In genomic region chr6:75084872-75085381, GRCh38 we compare ENCODE assay signal across 10 cellular contexts.
A peak's percentile ranks its signal among the peaks of the same experiment; 100 is the strongest.
DNase-seq lines count a peak whose midpoint lies in the region; ATAC-seq and TF ChIP-seq lines count a peak whose summit lies in the region.
"Had no signal": no experiment of that assay in that cellular context is flagged by ENCODE, and none has a peak within 500 bp of the region (broad histone marks: within the 10 kb centered on the region; RNA-seq: fewer than 3 reads in every experiment).

No MANE protein-coding gene starts in this region.

- no peak for TF ChIP-seq POLR2A in suprapubic skin (IDR thresholded peaks at IDR 0.05)

- 19% methylated on average over 12 of the region's 33 CpGs for WGBS in suprapubic skin

- H3K9me3 ChIP-seq in lower lobe of right lung (no peaks in the 10 kb centered on the region), suprapubic skin (no peaks in the 10 kb centered on the region)
- H3K9me3 ChIP-seq: SJSA1 had no signal

- DNase-seq in NCI-H510A (lab: John Stamatoyannopoulos, UW) (peak; percentile 15), ecto neural progenitor cell (ENCODE audit: low spot score) (peak; percentile 66), lower lobe of right lung (peak; percentile 58), suprapubic skin (ENCODE audit: low spot score in 2 of 2) (no peak), mesenteric fat pad (ENCODE audit: low spot score) (no peak), GM20000 (ENCODE audit: low spot score) (no peak)
- DNase-seq in activated CD8-positive, alpha-beta memory T cell treated with anti-CD3 and anti-CD28 coated beads, Interleukin-2, amount 50 U/mL, for 48 hours = no peak
- DNase-seq: GDM1, immature natural killer cell had no signal

- no peak for TF ChIP-seq EP300 in suprapubic skin (IDR thresholded peaks at IDR 0.05)

- peak overlapping the region; percentile 40 for H3K4me3 ChIP-seq in lower lobe of right lung
- peak overlapping the region; percentile 44 for H3K4me3 ChIP-seq in suprapubic skin
- H3K4me3 ChIP-seq: SJSA1 had no signal

- no peaks in the 10 kb centered on the region for H3K4me1 ChIP-seq in lower lobe of right lung
- H3K4me1 ChIP-seq in suprapubic skin = peaks cover 6% of the 10 kb centered on the region
- H3K4me1 ChIP-seq: SJSA1 had no signal

- peak; percentile 82 for ATAC-seq in lower lobe of right lung

- intact Hi-C loops in lower lobe of right lung (cut with DNase I) = no loop called here

- no peak for TF ChIP-seq CTCF in lower lobe of right lung (IDR thresholded peaks at IDR 0.05)
- no peak for TF ChIP-seq CTCF in suprapubic skin (IDR thresholded peaks at IDR 0.05)
- no peak for TF ChIP-seq CTCF in GM20000 (IDR thresholded peaks at IDR 0.05; ENCODE audit: extremely low read depth, missing control alignments)

- H3K36me3 ChIP-seq in lower lobe of right lung = no peaks in the 10 kb centered on the region
- H3K36me3 ChIP-seq in suprapubic skin = peaks cover 17% of the 10 kb centered on the region

- H3K27me3 ChIP-seq in lower lobe of right lung (ENCODE audit: low read depth) (no peaks in the 10 kb centered on the region), suprapubic skin (no peaks in the 10 kb centered on the region)
- H3K27me3 ChIP-seq: SJSA1 had no signal

- H3K27ac ChIP-seq in lower lobe of right lung = no peak overlapping the region
- no peak overlapping the region for H3K27ac ChIP-seq in suprapubic skin
- H3K27ac ChIP-seq: SJSA1 had no signal

Comparison
In these comparisons a context has a peak if more than half of its experiments do, and no peak if none do; other contexts are left out.
1. DNase-seq: peak in NCI-H510A (single experiment), ecto neural progenitor cell (single experiment) and lower lobe of right lung (single experiment); none in suprapubic skin (0 of 2), mesenteric fat pad (single experiment), GM20000 (single experiment) and activated CD8-positive, alpha-beta memory T cell treated with anti-CD3 and anti-CD28 coated beads, Interleukin-2, amount 50 U/mL, for 48 hours (single experiment).